In the genomic region with DNA sequence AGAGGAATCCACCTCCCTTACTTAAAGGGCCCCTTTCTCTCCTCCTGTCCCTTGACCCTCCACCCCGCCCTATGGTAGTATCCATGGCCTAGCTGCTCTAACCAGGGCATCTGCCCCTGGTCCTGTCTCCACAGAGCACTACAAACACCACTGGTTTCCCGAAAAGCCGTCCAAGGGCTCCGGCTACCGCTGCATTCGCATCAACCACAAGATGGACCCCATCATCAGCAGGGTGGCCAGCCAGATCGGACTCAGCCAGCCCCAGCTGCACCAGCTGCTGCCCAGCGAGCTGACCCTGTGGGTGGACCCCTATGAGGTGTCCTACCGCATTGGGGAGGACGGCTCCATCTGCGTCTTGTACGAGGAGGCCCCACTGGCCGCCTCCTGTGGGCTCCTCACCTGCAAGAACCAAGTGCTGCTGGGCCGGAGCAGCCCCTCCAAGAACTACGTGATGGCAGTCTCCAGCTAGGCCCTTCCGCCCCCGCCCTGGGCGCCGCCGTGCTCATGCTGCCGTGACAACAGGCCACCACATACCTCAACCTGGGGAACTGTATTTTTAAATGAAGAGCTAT, we compare ENCODE assay signal across 1 cellular context.
TF ChIP-seq lines count a peak whose summit lies in the region.

No MANE protein-coding gene starts in this region.

TF ChIP-seq in SK-N-SH, 30 proteins besides CTCF, POLR2A, EP300 and RAD21 (continued from another document):
- TF ChIP-seq REST (IDR thresholded peaks at IDR 0.05; ENCODE audit: low read depth, low read length) (no peak), RCOR1 (IDR thresholded peaks at IDR 0.05; ENCODE audit: low read length) (no peak), SMC3 (IDR thresholded peaks at IDR 0.05; ENCODE audit: low read depth, low read length) (no peak), NFIC (IDR thresholded peaks at IDR 0.05; ENCODE audit: borderline replicate concordance) (no peak), FOXM1 (IDR thresholded peaks at IDR 0.05; ENCODE audit: low read depth) (no peak), POLR2AphosphoS5 (IDR thresholded peaks at IDR 0.05; ENCODE audit: low read depth, low read length) (no peak)
- TF ChIP-seq, protein P1, sequence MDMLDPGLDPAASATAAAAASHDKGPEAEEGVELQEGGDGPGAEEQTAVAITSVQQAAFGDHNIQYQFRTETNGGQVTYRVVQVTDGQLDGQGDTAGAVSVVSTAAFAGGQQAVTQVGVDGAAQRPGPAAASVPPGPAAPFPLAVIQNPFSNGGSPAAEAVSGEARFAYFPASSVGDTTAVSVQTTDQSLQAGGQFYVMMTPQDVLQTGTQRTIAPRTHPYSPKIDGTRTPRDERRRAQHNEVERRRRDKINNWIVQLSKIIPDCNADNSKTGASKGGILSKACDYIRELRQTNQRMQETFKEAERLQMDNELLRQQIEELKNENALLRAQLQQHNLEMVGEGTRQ (IDR thresholded peaks at IDR 0.05; ENCODE audit: borderline replicate concordance, low read depth, low read length) = no peak
- TF ChIP-seq, protein P2, sequence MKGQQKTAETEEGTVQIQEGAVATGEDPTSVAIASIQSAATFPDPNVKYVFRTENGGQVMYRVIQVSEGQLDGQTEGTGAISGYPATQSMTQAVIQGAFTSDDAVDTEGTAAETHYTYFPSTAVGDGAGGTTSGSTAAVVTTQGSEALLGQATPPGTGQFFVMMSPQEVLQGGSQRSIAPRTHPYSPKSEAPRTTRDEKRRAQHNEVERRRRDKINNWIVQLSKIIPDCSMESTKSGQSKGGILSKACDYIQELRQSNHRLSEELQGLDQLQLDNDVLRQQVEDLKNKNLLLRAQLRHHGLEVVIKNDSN (IDR thresholded peaks at IDR 0.05; ENCODE audit: borderline replicate concordance, low read depth) = no peak
- TF ChIP-seq, protein P3, sequence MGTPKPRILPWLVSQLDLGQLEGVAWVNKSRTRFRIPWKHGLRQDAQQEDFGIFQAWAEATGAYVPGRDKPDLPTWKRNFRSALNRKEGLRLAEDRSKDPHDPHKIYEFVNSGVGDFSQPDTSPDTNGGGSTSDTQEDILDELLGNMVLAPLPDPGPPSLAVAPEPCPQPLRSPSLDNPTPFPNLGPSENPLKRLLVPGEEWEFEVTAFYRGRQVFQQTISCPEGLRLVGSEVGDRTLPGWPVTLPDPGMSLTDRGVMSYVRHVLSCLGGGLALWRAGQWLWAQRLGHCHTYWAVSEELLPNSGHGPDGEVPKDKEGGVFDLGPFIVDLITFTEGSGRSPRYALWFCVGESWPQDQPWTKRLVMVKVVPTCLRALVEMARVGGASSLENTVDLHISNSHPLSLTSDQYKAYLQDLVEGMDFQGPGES (IDR thresholded peaks at IDR 0.05; ENCODE audit: low read depth, low read length) = no peak
